1 cellular context compared by ENCODE assay signal in the genomic region with DNA sequence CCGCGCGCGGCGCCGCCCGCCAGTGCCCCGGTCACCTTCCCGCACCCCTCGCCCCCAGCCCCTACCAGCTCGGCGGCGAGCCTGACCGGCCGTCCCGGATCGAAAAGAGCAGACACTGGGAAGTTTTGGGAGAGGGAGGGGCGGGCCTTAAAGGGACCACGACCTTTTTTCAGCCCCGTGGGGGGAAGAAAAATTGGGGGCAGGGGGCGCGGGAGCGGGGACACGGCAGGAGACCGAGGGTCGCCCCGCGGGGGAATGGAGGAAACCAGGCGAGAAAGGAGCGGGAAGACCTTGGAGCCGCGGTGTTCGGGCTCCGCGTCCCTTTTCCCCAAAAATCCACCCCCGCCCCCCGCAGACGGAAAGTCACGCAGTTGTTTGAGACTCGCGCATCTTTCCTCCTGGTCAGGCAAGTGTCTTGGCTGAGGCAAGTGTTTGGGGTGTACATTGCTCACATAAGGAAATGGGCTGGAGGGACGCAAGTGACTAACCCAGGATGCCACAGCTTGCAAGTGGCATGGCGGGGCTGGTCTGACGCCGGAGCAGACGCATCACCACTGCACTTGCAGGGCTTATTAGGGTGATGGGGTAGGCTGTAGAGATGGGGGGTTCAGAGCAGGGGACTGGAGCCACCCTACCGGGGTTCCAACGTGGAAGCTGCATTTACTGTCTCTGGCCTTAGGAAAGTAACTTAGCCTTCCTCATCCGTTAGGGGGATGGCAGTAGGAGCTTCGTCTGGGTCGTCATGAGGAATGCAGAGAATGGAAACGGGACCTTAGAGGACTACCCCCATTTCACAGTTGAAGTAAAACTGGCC.
TF ChIP-seq lines count a peak whose summit lies in the region.

No MANE protein-coding gene starts in this region.

TF ChIP-seq in HepG2, 621 proteins besides CTCF, POLR2A, EP300 and RAD21 (continued from another document and continues in another):
- TF ChIP-seq, protein P1, sequence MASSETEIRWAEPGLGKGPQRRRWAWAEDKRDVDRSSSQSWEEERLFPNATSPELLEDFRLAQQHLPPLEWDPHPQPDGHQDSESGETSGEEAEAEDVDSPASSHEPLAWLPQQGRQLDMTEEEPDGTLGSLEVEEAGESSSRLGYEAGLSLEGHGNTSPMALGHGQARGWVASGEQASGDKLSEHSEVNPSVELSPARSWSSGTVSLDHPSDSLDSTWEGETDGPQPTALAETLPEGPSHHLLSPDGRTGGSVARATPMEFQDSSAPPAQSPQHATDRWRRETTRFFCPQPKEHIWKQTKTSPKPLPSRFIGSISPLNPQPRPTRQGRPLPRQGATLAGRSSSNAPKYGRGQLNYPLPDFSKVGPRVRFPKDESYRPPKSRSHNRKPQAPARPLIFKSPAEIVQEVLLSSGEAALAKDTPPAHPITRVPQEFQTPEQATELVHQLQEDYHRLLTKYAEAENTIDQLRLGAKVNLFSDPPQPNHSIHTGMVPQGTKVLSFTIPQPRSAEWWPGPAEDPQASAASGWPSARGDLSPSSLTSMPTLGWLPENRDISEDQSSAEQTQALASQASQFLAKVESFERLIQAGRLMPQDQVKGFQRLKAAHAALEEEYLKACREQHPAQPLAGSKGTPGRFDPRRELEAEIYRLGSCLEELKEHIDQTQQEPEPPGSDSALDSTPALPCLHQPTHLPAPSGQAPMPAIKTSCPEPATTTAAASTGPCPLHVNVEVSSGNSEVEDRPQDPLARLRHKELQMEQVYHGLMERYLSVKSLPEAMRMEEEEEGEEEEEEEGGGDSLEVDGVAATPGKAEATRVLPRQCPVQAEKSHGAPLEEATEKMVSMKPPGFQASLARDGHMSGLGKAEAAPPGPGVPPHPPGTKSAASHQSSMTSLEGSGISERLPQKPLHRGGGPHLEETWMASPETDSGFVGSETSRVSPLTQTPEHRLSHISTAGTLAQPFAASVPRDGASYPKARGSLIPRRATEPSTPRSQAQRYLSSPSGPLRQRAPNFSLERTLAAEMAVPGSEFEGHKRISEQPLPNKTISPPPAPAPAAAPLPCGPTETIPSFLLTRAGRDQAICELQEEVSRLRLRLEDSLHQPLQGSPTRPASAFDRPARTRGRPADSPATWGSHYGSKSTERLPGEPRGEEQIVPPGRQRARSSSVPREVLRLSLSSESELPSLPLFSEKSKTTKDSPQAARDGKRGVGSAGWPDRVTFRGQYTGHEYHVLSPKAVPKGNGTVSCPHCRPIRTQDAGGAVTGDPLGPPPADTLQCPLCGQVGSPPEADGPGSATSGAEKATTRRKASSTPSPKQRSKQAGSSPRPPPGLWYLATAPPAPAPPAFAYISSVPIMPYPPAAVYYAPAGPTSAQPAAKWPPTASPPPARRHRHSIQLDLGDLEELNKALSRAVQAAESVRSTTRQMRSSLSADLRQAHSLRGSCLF (CRISPR knock-in tag; IDR thresholded peaks at IDR 0.05; ENCODE audit: borderline replicate concordance): no peak
- TF ChIP-seq ELF1 (CRISPR knock-in tag; IDR thresholded peaks at IDR 0.05): no peak
- TF ChIP-seq KLF16 (CRISPR knock-in tag; IDR thresholded peaks at IDR 0.05): peak in 1 of 2 experiments; percentile 41; a peak in 1 of 4 replicates
- 0 out of 2 replicates have a peak, but pooled peaks have one; percentile 30 for TF ChIP-seq HOXA9 (CRISPR knock-in tag; IDR thresholded peaks at IDR 0.05; ENCODE audit: borderline replicate concordance)
- TF ChIP-seq KDM2A (CRISPR knock-in tag; IDR thresholded peaks at IDR 0.05; ENCODE audit: borderline replicate concordance, low read depth): peak; percentile 29
- TF ChIP-seq REL (CRISPR knock-in tag; conservative IDR thresholded peaks at IDR 0.05): peak; percentile 58; the same call in 1 of the 2 replicates
- no peak for TF ChIP-seq FOXK1 (CRISPR knock-in tag; IDR thresholded peaks at IDR 0.05; ENCODE audit: borderline replicate concordance, low read depth)
- no peak for TF ChIP-seq ZNF703 (CRISPR knock-in tag; IDR thresholded peaks at IDR 0.05; ENCODE audit: borderline replicate concordance)
- TF ChIP-seq, protein P2, sequence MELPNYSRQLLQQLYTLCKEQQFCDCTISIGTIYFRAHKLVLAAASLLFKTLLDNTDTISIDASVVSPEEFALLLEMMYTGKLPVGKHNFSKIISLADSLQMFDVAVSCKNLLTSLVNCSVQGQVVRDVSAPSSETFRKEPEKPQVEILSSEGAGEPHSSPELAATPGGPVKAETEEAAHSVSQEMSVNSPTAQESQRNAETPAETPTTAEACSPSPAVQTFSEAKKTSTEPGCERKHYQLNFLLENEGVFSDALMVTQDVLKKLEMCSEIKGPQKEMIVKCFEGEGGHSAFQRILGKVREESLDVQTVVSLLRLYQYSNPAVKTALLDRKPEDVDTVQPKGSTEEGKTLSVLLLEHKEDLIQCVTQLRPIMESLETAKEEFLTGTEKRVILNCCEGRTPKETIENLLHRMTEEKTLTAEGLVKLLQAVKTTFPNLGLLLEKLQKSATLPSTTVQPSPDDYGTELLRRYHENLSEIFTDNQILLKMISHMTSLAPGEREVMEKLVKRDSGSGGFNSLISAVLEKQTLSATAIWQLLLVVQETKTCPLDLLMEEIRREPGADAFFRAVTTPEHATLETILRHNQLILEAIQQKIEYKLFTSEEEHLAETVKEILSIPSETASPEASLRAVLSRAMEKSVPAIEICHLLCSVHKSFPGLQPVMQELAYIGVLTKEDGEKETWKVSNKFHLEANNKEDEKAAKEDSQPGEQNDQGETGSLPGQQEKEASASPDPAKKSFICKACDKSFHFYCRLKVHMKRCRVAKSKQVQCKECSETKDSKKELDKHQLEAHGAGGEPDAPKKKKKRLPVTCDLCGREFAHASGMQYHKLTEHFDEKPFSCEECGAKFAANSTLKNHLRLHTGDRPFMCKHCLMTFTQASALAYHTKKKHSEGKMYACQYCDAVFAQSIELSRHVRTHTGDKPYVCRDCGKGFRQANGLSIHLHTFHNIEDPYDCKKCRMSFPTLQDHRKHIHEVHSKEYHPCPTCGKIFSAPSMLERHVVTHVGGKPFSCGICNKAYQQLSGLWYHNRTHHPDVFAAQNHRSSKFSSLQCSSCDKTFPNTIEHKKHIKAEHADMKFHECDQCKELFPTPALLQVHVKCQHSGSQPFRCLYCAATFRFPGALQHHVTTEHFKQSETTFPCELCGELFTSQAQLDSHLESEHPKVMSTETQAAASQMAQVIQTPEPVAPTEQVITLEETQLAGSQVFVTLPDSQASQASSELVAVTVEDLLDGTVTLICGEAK (IDR thresholded peaks at IDR 0.05): no peak
- TF ChIP-seq, protein P2 (CRISPR knock-in tag; IDR thresholded peaks at IDR 0.05): 0 out of 2 replicates have a peak, but pooled peaks have one; percentile 43
- TF ChIP-seq, protein P3, sequence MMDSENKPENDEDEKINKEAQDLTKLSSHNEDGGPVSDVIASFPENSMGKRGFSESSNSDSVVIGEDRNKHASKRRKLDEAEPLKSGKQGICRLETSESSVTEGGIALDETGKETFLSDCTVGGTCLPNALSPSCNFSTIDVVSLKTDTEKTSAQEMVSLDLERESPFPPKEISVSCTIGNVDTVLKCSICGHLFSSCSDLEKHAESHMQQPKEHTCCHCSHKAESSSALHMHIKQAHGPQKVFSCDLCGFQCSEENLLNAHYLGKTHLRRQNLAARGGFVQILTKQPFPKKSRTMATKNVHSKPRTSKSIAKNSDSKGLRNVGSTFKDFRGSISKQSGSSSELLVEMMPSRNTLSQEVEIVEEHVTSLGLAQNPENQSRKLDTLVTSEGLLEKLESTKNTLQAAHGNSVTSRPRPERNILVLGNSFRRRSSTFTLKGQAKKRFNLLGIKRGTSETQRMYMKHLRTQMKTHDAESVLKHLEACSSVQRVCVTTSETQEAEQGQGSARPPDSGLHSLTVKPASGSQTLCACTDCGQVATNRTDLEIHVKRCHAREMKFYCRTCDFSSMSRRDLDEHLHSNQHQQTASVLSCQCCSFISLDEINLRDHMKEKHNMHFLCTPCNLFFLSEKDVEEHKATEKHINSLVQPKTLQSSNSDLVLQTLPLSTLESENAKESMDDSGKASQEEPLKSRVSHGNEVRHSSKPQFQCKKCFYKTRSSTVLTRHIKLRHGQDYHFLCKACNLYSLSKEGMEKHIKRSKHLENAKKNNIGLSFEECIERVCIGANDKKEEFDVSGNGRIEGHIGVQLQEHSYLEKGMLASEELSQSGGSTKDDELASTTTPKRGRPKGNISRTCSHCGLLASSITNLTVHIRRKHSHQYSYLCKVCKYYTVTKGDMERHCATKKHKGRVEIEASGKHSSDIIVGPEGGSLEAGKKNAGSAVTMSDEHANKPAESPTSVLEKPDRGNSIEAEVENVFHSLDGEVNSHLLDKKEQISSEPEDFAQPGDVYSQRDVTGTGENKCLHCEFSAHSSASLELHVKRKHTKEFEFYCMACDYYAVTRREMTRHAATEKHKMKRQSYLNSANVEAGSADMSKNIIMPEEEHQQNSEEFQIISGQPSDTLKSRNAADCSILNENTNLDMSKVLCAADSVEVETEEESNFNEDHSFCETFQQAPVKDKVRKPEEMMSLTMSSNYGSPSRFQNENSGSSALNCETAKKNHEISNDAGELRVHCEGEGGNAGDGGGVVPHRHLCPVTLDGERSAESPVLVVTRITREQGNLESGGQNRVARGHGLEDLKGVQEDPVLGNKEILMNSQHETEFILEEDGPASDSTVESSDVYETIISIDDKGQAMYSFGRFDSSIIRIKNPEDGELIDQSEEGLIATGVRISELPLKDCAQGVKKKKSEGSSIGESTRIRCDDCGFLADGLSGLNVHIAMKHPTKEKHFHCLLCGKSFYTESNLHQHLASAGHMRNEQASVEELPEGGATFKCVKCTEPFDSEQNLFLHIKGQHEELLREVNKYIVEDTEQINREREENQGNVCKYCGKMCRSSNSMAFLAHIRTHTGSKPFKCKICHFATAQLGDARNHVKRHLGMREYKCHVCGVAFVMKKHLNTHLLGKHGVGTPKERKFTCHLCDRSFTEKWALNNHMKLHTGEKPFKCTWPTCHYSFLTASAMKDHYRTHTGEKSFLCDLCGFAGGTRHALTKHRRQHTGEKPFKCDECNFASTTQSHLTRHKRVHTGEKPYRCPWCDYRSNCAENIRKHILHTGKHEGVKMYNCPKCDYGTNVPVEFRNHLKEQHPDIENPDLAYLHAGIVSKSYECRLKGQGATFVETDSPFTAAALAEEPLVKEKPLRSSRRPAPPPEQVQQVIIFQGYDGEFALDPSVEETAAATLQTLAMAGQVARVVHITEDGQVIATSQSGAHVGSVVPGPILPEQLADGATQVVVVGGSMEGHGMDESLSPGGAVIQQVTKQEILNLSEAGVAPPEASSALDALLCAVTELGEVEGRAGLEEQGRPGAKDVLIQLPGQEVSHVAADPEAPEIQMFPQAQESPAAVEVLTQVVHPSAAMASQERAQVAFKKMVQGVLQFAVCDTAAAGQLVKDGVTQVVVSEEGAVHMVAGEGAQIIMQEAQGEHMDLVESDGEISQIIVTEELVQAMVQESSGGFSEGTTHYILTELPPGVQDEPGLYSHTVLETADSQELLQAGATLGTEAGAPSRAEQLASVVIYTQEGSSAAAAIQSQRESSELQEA (CRISPR knock-in tag; IDR thresholded peaks at IDR 0.05; ENCODE audit: not compliant biosample characterization): peak; percentile 15
- TF ChIP-seq, protein P4, sequence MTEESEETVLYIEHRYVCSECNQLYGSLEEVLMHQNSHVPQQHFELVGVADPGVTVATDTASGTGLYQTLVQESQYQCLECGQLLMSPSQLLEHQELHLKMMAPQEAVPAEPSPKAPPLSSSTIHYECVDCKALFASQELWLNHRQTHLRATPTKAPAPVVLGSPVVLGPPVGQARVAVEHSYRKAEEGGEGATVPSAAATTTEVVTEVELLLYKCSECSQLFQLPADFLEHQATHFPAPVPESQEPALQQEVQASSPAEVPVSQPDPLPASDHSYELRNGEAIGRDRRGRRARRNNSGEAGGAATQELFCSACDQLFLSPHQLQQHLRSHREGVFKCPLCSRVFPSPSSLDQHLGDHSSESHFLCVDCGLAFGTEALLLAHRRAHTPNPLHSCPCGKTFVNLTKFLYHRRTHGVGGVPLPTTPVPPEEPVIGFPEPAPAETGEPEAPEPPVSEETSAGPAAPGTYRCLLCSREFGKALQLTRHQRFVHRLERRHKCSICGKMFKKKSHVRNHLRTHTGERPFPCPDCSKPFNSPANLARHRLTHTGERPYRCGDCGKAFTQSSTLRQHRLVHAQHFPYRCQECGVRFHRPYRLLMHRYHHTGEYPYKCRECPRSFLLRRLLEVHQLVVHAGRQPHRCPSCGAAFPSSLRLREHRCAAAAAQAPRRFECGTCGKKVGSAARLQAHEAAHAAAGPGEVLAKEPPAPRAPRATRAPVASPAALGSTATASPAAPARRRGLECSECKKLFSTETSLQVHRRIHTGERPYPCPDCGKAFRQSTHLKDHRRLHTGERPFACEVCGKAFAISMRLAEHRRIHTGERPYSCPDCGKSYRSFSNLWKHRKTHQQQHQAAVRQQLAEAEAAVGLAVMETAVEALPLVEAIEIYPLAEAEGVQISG (CRISPR knock-in tag; IDR thresholded peaks at IDR 0.05): no peak; the same call in none of the 2 replicates
- TF ChIP-seq CBX5 (CRISPR knock-in tag; IDR thresholded peaks at IDR 0.05; ENCODE audit: borderline replicate concordance): 0 out of 2 replicates have a peak, but pooled peaks have one; percentile 44
- TF ChIP-seq ZSCAN9 (CRISPR knock-in tag; IDR thresholded peaks at IDR 0.05; ENCODE audit: borderline replicate concordance): no peak
- TF ChIP-seq HCFC1 (IDR thresholded peaks at IDR 0.05; ENCODE audit: low read depth, low read length): no peak
